Comparison of ENCODE assay signal across 4 cellular contexts in the genomic region with DNA sequence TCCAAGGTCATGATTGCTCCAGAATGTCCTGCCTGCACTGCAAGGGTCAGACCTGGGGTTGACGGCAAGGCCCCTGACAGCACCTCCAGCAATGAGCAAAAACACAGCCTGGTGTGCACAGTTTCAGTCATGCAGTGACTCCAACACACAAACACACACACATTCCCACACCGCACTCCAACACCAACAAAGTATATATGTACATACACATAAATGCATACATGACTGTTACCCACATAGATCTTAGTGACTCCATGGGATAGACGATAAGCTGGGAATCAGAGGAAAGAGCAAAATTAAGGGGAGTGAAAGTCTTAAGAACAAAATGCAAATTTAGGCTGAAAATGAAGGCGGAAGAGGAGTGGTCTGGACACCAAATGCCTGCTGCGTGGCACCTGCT.
"Had no signal": no experiment of that assay in that cellular context is flagged by ENCODE, and none has a peak within 500 bp of the region (broad histone marks: within the 10 kb centered on the region; RNA-seq: fewer than 3 reads in every experiment).

No MANE protein-coding gene starts in this region.

- DNase-seq: IMR-90, KG1 had no signal

- H3K4me3 ChIP-seq: K562 had no signal

- H3K27ac ChIP-seq: HL-60 had no signal
